ENCODE assay signal across 8 cellular contexts in genomic region chr1:182391362-182392044, GRCh38. TPM values are rescaled to one million over a fixed set of nuclear protein-coding genes. Genes with fewer than 3 reads are reported as not detected.
DNase-seq lines count a peak whose midpoint lies in the region; ATAC-seq, FAIRE-seq and TF ChIP-seq lines count a peak whose summit lies in the region.

TSS of gene GLUL (minus strand) at chr1:182391790. CDS start at chr1:182388737, 3,053 bp downstream.

- H3K9me3 ChIP-seq in SK-N-SH = no peaks in the 10 kb centered on the region
- no peaks in the 10 kb centered on the region for H3K9me3 ChIP-seq in pancreas
- no peaks in the 10 kb centered on the region for H3K9me3 ChIP-seq in tibial nerve

- H3K9ac ChIP-seq in SK-N-SH = peak within 1 kb of the TSS; percentile 97

- under 1% methylated on average over 35 of the region's 70 CpGs for WGBS in SK-N-SH (ENCODE audit: low lambda C conversion rate)
- 0% methylated on average over 63 to 70 of the region's 70 CpGs for WGBS in pancreas, 2 donors
- 1 to 2% methylated on average over 20 to 63 of the region's 70 CpGs for WGBS in tibial nerve, 2 donors

- CTCF ChIA-PET in SK-N-SH (lab: Yijun Ruan, JAX) = interaction anchor here (0.8 to 12.2 kb wide), 5 partner anchors 10 to 306 kb away, joined by 3 to 350 read pairs (median 4); no protein-coding TSS in a partner anchor

- no peaks in the 10 kb centered on the region for H3K9me3 Mint-ChIP-seq in HFFc6
- no peaks in the 10 kb centered on the region for H3K9me3 Mint-ChIP-seq in activated naive CD8-positive, alpha-beta T cell treated with anti-CD3 and anti-CD28 coated beads, Interleukin-2, amount 10 ng/mL, durations not matched to agents 7 days and 5 days

- H3K4me3 ChIP-seq in GM06990 (replicated peaks; ENCODE audit: low read depth, low read length) = peak within 1 kb of the TSS; percentile 57
- peak within 1 kb of the TSS; percentile 95 to 99 for H3K4me3 ChIP-seq in SK-N-SH (ENCODE audit: low read depth in 2 of 2, low read length in 1 of 2)
- peak within 1 kb of the TSS; percentile 80 to 95 (median 90) for H3K4me3 ChIP-seq in pancreas
- peak within 1 kb of the TSS; percentile 67 to 100 (median 94) for H3K4me3 ChIP-seq in tibial nerve

- H3K79me2 ChIP-seq in SK-N-SH (ENCODE audit: insufficient read depth) = peaks cover 44% of the 10 kb centered on the region

- TF ChIP-seq POLR2A in tibial nerve (IDR thresholded peaks at IDR 0.05) = peak; percentile 100

- H3K36me3 Mint-ChIP-seq in HFFc6 (ENCODE audit: low read depth) = peaks cover 32% of the 10 kb centered on the region
- peaks cover 22% of the 10 kb centered on the region for H3K36me3 Mint-ChIP-seq in activated naive CD8-positive, alpha-beta T cell treated with anti-CD3 and anti-CD28 coated beads, Interleukin-2, amount 10 ng/mL, durations not matched to agents 7 days and 5 days

- peaks cover 24% of the 10 kb centered on the region for H3K4me1 Mint-ChIP-seq in HFFc6 (ENCODE audit: low read depth)
- peaks cover 17% of the 10 kb centered on the region for H3K4me1 Mint-ChIP-seq in activated naive CD8-positive, alpha-beta T cell treated with anti-CD3 and anti-CD28 coated beads, Interleukin-2, amount 10 ng/mL, durations not matched to agents 7 days and 5 days

- peak; percentile 80 for ATAC-seq in activated naive CD8-positive, alpha-beta T cell treated with anti-CD3 and anti-CD28 coated beads, Interleukin-2, amount 10 ng/mL, durations not matched to agents 7 days and 5 days (ENCODE audit: low read depth)
- ATAC-seq in Right ventricle myocardium superior (ENCODE audit: poor library complexity) (peak; percentile 92), pancreas (peak; percentile 84 to 91 (median 88))

- H3K4me1 ChIP-seq in SK-N-SH (ENCODE audit: control insufficient read depth in 1 of 2, insufficient read depth in 2 of 2, low read depth in 1 of 2, low read length in 1 of 2) = peaks cover 0 to 11% of the 10 kb centered on the region in 2 experiments; a peak in 3 of 4 replicates
- H3K4me1 ChIP-seq in pancreas = peaks cover 2 to 17% (median 17%) of the 10 kb centered on the region in 3 donors
- H3K4me1 ChIP-seq in tibial nerve = peaks cover 0 to 64% (median 33%) of the 10 kb centered on the region in 4 donors

- H3K27me3 ChIP-seq in GM06990 (replicated peaks; ENCODE audit: control insufficient read depth, insufficient read depth, low read length) = no peaks in the 10 kb centered on the region
- no peaks in the 10 kb centered on the region for H3K27me3 ChIP-seq in SK-N-SH (ENCODE audit: insufficient read depth)
- H3K27me3 ChIP-seq in pancreas = no peaks in the 10 kb centered on the region
- H3K27me3 ChIP-seq in tibial nerve = no peaks in the 10 kb centered on the region

- H2AFZ ChIP-seq in SK-N-SH (ENCODE audit: low read depth) = peak within 1 kb of the TSS; percentile 93

- H3K36me3 ChIP-seq in GM06990 (ENCODE audit: control insufficient read depth, insufficient read depth, low read length) = peaks cover 4% of the 10 kb centered on the region
- H3K36me3 ChIP-seq in SK-N-SH (replicated peaks in 1 of 2; ENCODE audit: control insufficient read depth in 1 of 2, insufficient read depth in 2 of 2, low read length in 1 of 2) = peaks cover 20 to 23% of the 10 kb centered on the region in 2 experiments
- peaks cover 0 to 20% (median 19%) of the 10 kb centered on the region in 3 donors for H3K36me3 ChIP-seq in pancreas
- peaks cover 6 to 46% (median 17%) of the 10 kb centered on the region in 3 donors for H3K36me3 ChIP-seq in tibial nerve

- FAIRE-seq in pancreas (lab: Jason Lieb, UNC) = no peak

- no peaks in the 10 kb centered on the region for H3K9me2 ChIP-seq in SK-N-SH

- POLR2A ChIA-PET in SK-N-SH (lab: Yijun Ruan, JAX) = interaction anchor here (0.6 to 3.7 kb wide), 11 partner anchors 13 to 251 kb away, joined by 3 to 31 read pairs (median 4); no protein-coding TSS in a partner anchor
- POLR2A ChIA-PET in activated naive CD8-positive, alpha-beta T cell treated with anti-CD3 and anti-CD28 coated beads, Interleukin-2, amount 10 ng/mL, durations not matched to agents 7 days and 5 days (lab: Charles Lee) = interaction anchor here (0.6 to 1.5 kb wide), 4 partner anchors 142 to 248 kb away, joined by 3 to 10 read pairs (median 4); no protein-coding TSS in a partner anchor

- H3K27ac ChIP-seq in SK-N-SH (ENCODE audit: low read depth in 2 of 2, low read length in 1 of 2) (peak within 1 kb of the TSS; percentile 84 to 95), pancreas (peak within 1 kb of the TSS; percentile 92 to 99 (median 96)), tibial nerve (peak within 1 kb of the TSS; percentile 93 to 99 (median 97))

- peak within 1 kb of the TSS; percentile 100 for H3K4me3 Mint-ChIP-seq in HFFc6
- peak within 1 kb of the TSS; percentile 92 for H3K4me3 Mint-ChIP-seq in activated naive CD8-positive, alpha-beta T cell treated with anti-CD3 and anti-CD28 coated beads, Interleukin-2, amount 10 ng/mL, durations not matched to agents 7 days and 5 days

- H4K20me1 ChIP-seq in SK-N-SH (ENCODE audit: insufficient read depth) = peaks cover 31% of the 10 kb centered on the region

- H3F3A ChIP-seq in SK-N-SH (replicated peaks; ENCODE audit: insufficient read depth) = no peaks in the 10 kb centered on the region

- peak within 1 kb of the TSS; percentile 95 for H3K4me2 ChIP-seq in SK-N-SH

- intact Hi-C loops in Right ventricle myocardium superior (cut with DNase I) = loop anchor here (10.0 kb wide), 1 partner anchor 87 kb away; no protein-coding TSS in a partner anchor
- intact Hi-C loops in pancreas (cut with DNase I) = loop anchor here in 2 of 3 donors (5.0 kb wide), 3 partner anchors 79 to 304 kb away; no protein-coding TSS in a partner anchor

- no peak for TF ChIP-seq CTCF in GM06990 (IDR thresholded peaks at IDR 0.05; ENCODE audit: insufficient read depth, low read length, poor library complexity, severe bottlenecking)
- peak; percentile 45 for TF ChIP-seq CTCF in HFFc6 (IDR thresholded peaks at IDR 0.05)
- TF ChIP-seq CTCF in SK-N-SH (IDR thresholded peaks at IDR 0.05) = no peak
- TF ChIP-seq CTCF in pancreas (IDR thresholded peaks at IDR 0.05) = peak in 1 of 4 donors; percentile 29
- peak in 2 of 5 experiments; percentile 44 to 46 for TF ChIP-seq CTCF in tibial nerve (IDR thresholded peaks at IDR 0.05)

- DNase-seq in GM06990 (ENCODE audit: extremely low read depth, insufficient read length) (peak; percentile 94), HFFc6 (peak; percentile 84), NAMALWA (ENCODE audit: low spot score) (peak; percentile 91), SK-N-SH (peak; percentile 98), Right ventricle myocardium superior (peak; percentile 98), pancreas (peak; percentile 90 to 98 (median 94)), tibial nerve (ENCODE audit: low spot score in 2 of 2) (peak; percentile 92 to 95)
- peak; percentile 80 for DNase-seq in activated naive CD8-positive, alpha-beta T cell treated with anti-CD3 and anti-CD28 coated beads, Interleukin-2, amount 10 ng/mL, durations not matched to agents 7 days and 5 days

- H3K27me3 Mint-ChIP-seq in HFFc6 (ENCODE audit: insufficient read depth) = no peaks in the 10 kb centered on the region
- peaks cover 47% of the 10 kb centered on the region for H3K27me3 Mint-ChIP-seq in activated naive CD8-positive, alpha-beta T cell treated with anti-CD3 and anti-CD28 coated beads, Interleukin-2, amount 10 ng/mL, durations not matched to agents 7 days and 5 days

- no peak for TF ChIP-seq EP300 in SK-N-SH (IDR thresholded peaks at IDR 0.05; ENCODE audit: borderline replicate concordance in 1 of 2, low read depth in 1 of 2, low read length in 1 of 2)
- peak; percentile 45 to 100 for TF ChIP-seq EP300 in tibial nerve (IDR thresholded peaks at IDR 0.05)

- TF ChIP-seq RAD21 in SK-N-SH (IDR thresholded peaks at IDR 0.05; ENCODE audit: low read length) = no peak

- H3K27ac Mint-ChIP-seq in HFFc6 = peak within 1 kb of the TSS; percentile 94
- H3K27ac Mint-ChIP-seq in activated naive CD8-positive, alpha-beta T cell treated with anti-CD3 and anti-CD28 coated beads, Interleukin-2, amount 10 ng/mL, durations not matched to agents 7 days and 5 days = peak within 1 kb of the TSS; percentile 90

TF ChIP-seq in SK-N-SH, 30 proteins besides CTCF, POLR2A, EP300 and RAD21 (continues in another document):
- TF ChIP-seq TCF12 (IDR thresholded peaks at IDR 0.05) (no peak), NRF1 (IDR thresholded peaks at IDR 0.05; ENCODE audit: low read depth, low read length) (no peak), IRF3 (IDR thresholded peaks at IDR 0.05; ENCODE audit: low read depth, low read length) (peak; percentile 55), SMC3 (IDR thresholded peaks at IDR 0.05; ENCODE audit: low read depth, low read length) (no peak), GABPA (IDR thresholded peaks at IDR 0.05; ENCODE audit: low read depth) (peak; percentile 13; the same call in 1 of the 2 replicates), TEAD4 (IDR thresholded peaks at IDR 0.05; ENCODE audit: borderline replicate concordance, insufficient read depth) (no peak), MXI1 (IDR thresholded peaks at IDR 0.05; ENCODE audit: low read depth, low read length) (peak; percentile 65; the same call in 1 of the 2 replicates), NFIC (IDR thresholded peaks at IDR 0.05; ENCODE audit: borderline replicate concordance) (no peak)

RNA-seq across cellular contexts. Expression of gene GLUL, which starts in this region (rescaled TPM):
- 100 to 1,000 TPM; 124 to 194 (median 176) TPM for total RNA-seq in HFFc6 (2021; fragmentation: NEBNext Ultra II Directional; extraction: Animal tissue kit (Norgen Biotek cat#: 25700))
- polyA plus RNA-seq in SK-N-SH (2012; rRNA removed) = 107 TPM in 2 replicates
- polyA plus RNA-seq in SK-N-SH (2012; cell fraction: cytosol; rRNA removed) = 84.8 and 96.2 TPM in 2 replicates
- polyA plus RNA-seq in SK-N-SH (2012; cell fraction: nucleus; rRNA removed) = 153 and 161 TPM in 2 replicates
- total RNA-seq in activated naive CD8-positive, alpha-beta T cell treated with anti-CD3 and anti-CD28 coated beads, Interleukin-2, amount 10 ng/mL, durations not matched to agents 7 days and 5 days = 10 to 100 TPM; 65.8 to 72.8 TPM
- 384 TPM for total RNA-seq in Right ventricle myocardium superior
- total RNA-seq in pancreas = 100 to 1,000 TPM; 261 to 512 (median 332) TPM
- polyA plus RNA-seq in pancreas = 100 to 1,000 TPM; 178 to 237 TPM
- over 10,000 TPM in 1 of 4 donors, 1,000 to 10,000 TPM in 3; 5,859 to 11,803 (median 7,908) TPM for total RNA-seq in tibial nerve

Comparison
In these comparisons a context has a peak if more than half of its experiments do, and no peak if none do; other contexts are left out.
1. Peak in every context shown above with its lines: DNase-seq, ATAC-seq, H3K4me3 ChIP-seq and H3K27ac ChIP-seq.
2. RNA of gene GLUL (total RNA-seq): 5,859 to 11,803 TPM in tibial nerve; 384 TPM in Right ventricle myocardium superior (single experiment), 261 to 512 TPM in pancreas, 124 to 194 TPM in HFFc6 and 65.8 to 72.8 TPM in activated naive CD8-positive, alpha-beta T cell treated with anti-CD3 and anti-CD28 coated beads, Interleukin-2, amount 10 ng/mL, durations not matched to agents 7 days and 5 days; every median in the first group is over 10 times any median in the second.